Comparison of ENCODE assay signal across 1 cellular context in genomic region chrX:123846598-123847038, GRCh38.
TF ChIP-seq lines count a peak whose summit lies in the region.

No MANE protein-coding gene starts in this region.

TF ChIP-seq in HEK293, 187 proteins besides CTCF, POLR2A, EP300 and RAD21 (continued from another document):
- no peak for TF ChIP-seq PRDM2 (tag by site-specific recombination; IDR thresholded peaks at IDR 0.05; ENCODE audit: borderline replicate concordance)
- TF ChIP-seq ZNF354C (tag by site-specific recombination; IDR thresholded peaks at IDR 0.05; ENCODE audit: borderline replicate concordance, low read depth): no peak
- TF ChIP-seq ZNF571 (tag by site-specific recombination; IDR thresholded peaks at IDR 0.05): no peak
- TF ChIP-seq ZSCAN5A (tag by site-specific recombination; IDR thresholded peaks at IDR 0.05): no peak
- no peak for TF ChIP-seq ZNF274 (IDR thresholded peaks at IDR 0.05; ENCODE audit: low read length)
- TF ChIP-seq ZNF274 (tag by site-specific recombination; IDR thresholded peaks at IDR 0.05; ENCODE audit: borderline replicate concordance): no peak
- no peak for TF ChIP-seq ZBTB1 (tag by site-specific recombination; IDR thresholded peaks at IDR 0.05)
- TF ChIP-seq ZBTB17 (tag by site-specific recombination; IDR thresholded peaks at IDR 0.05): no peak
- no peak for TF ChIP-seq ZNF211 (tag by site-specific recombination; IDR thresholded peaks at IDR 0.05; ENCODE audit: low read depth)
- TF ChIP-seq ZNF600 (tag by site-specific recombination; IDR thresholded peaks at IDR 0.05): peak; percentile 82
- TF ChIP-seq HOXC10 (CRISPR knock-in tag; IDR thresholded peaks at IDR 0.05): no peak
- TF ChIP-seq KLF16 (tag by site-specific recombination; IDR thresholded peaks at IDR 0.05): no peak
- no peak for TF ChIP-seq ZFP41 (tag by site-specific recombination; IDR thresholded peaks at IDR 0.05; ENCODE audit: borderline replicate concordance)
- TF ChIP-seq ZNF747 (tag by site-specific recombination; IDR thresholded peaks at IDR 0.05): no peak
- peak; percentile 45; the same call in 1 of the 2 replicates for TF ChIP-seq BCL6B (tag by site-specific recombination; IDR thresholded peaks at IDR 0.05)
- TF ChIP-seq ZNF366 (tag by site-specific recombination; conservative IDR thresholded peaks at IDR 0.05): peak; percentile 79
- no peak for TF ChIP-seq ZNF776 (tag by site-specific recombination; IDR thresholded peaks at IDR 0.05; ENCODE audit: borderline replicate concordance)
- no peak for TF ChIP-seq ZNF138 (tag by site-specific recombination; IDR thresholded peaks at IDR 0.05; ENCODE audit: borderline replicate concordance)
- no peak for TF ChIP-seq ATF2 (tag by site-specific recombination; IDR thresholded peaks at IDR 0.05; ENCODE audit: low read depth)
- no peak for TF ChIP-seq ZNF426 (tag by site-specific recombination; IDR thresholded peaks at IDR 0.05)
- TF ChIP-seq ZNF596 (tag by site-specific recombination; IDR thresholded peaks at IDR 0.05): no peak
- no peak for TF ChIP-seq ZNF837 (tag by site-specific recombination; IDR thresholded peaks at IDR 0.05)
- no peak for TF ChIP-seq ZNF561 (tag by site-specific recombination; IDR thresholded peaks at IDR 0.05; ENCODE audit: borderline replicate concordance)
- TF ChIP-seq ZNF155 (tag by site-specific recombination; IDR thresholded peaks at IDR 0.05): no peak
- TF ChIP-seq PRDM6 (tag by site-specific recombination; IDR thresholded peaks at IDR 0.05): peak; percentile 96
- TF ChIP-seq ZNF521 (tag by site-specific recombination; IDR thresholded peaks at IDR 0.05): no peak
- TF ChIP-seq ZFP69B (tag by site-specific recombination; IDR thresholded peaks at IDR 0.05): peak; percentile 91
- TF ChIP-seq ZNF398 (tag by site-specific recombination; IDR thresholded peaks at IDR 0.05): peak; percentile 39; the same call in 1 of the 2 replicates
- no peak for TF ChIP-seq ZNF704 (tag by site-specific recombination; IDR thresholded peaks at IDR 0.05)
- TF ChIP-seq ZNF654 (tag by site-specific recombination; IDR thresholded peaks at IDR 0.05; ENCODE audit: low read depth): no peak
- TF ChIP-seq ZNF324 (tag by site-specific recombination; IDR thresholded peaks at IDR 0.05): no peak
- no peak for TF ChIP-seq ZNF239 (tag by site-specific recombination; IDR thresholded peaks at IDR 0.05)
- no peak for TF ChIP-seq ZNF514 (tag by site-specific recombination; IDR thresholded peaks at IDR 0.05)
- no peak for TF ChIP-seq ZNF148 (tag by site-specific recombination; IDR thresholded peaks at IDR 0.05; ENCODE audit: borderline replicate concordance)
- TF ChIP-seq ZNF221 (tag by site-specific recombination; IDR thresholded peaks at IDR 0.05; ENCODE audit: borderline replicate concordance): no peak
- no peak for TF ChIP-seq ZNF791 (tag by site-specific recombination; IDR thresholded peaks at IDR 0.05)
- TF ChIP-seq ZNF184 (tag by site-specific recombination; IDR thresholded peaks at IDR 0.05): no peak
- TF ChIP-seq YY1 (tag by site-specific recombination; IDR thresholded peaks at IDR 0.05): no peak
- TF ChIP-seq ZNF391 (tag by site-specific recombination; IDR thresholded peaks at IDR 0.05; ENCODE audit: borderline replicate concordance, low read depth): no peak
- no peak for TF ChIP-seq ZNF530 (tag by site-specific recombination; IDR thresholded peaks at IDR 0.05; ENCODE audit: low read depth)
- TF ChIP-seq ZNF23 (tag by site-specific recombination; IDR thresholded peaks at IDR 0.05; ENCODE audit: borderline replicate concordance): no peak
- TF ChIP-seq ZBTB20 (tag by site-specific recombination; IDR thresholded peaks at IDR 0.05): no peak
- TF ChIP-seq ZSCAN16 (tag by site-specific recombination; IDR thresholded peaks at IDR 0.05): no peak
- TF ChIP-seq ZNF394 (tag by site-specific recombination; IDR thresholded peaks at IDR 0.05; ENCODE audit: borderline replicate concordance): peak; percentile 36; the same call in 1 of the 2 replicates
- no peak for TF ChIP-seq ZNF10 (tag by site-specific recombination; IDR thresholded peaks at IDR 0.05)
- no peak for TF ChIP-seq ZFP3 (tag by site-specific recombination; IDR thresholded peaks at IDR 0.05; ENCODE audit: low read depth)
- no peak for TF ChIP-seq GLI2 (tag by site-specific recombination; IDR thresholded peaks at IDR 0.05; ENCODE audit: borderline replicate concordance, low read depth)
- TF ChIP-seq MYNN (tag by site-specific recombination; IDR thresholded peaks at IDR 0.05; ENCODE audit: borderline replicate concordance): no peak
- no peak for TF ChIP-seq ZNF580 (tag by site-specific recombination; IDR thresholded peaks at IDR 0.05)
- no peak for TF ChIP-seq ZNF146 (tag by site-specific recombination; IDR thresholded peaks at IDR 0.05)
- no peak for TF ChIP-seq ZNF174 (tag by site-specific recombination; IDR thresholded peaks at IDR 0.05)
- no peak for TF ChIP-seq ZNF311 (tag by site-specific recombination; IDR thresholded peaks at IDR 0.05; ENCODE audit: borderline replicate concordance)
- no peak for TF ChIP-seq ZNF626 (tag by site-specific recombination; IDR thresholded peaks at IDR 0.05)
